1 cellular context compared by ENCODE assay signal in genomic region chr22:19759459-19759993, GRCh38.
TF ChIP-seq lines count a peak whose summit lies in the region.

No MANE protein-coding gene starts in this region.

TF ChIP-seq in WTC11, 78 proteins besides CTCF, POLR2A, EP300 and RAD21 (continued from another document):
- no peak for TF ChIP-seq ARID4B (CRISPR knock-in tag; IDR thresholded peaks at IDR 0.05; ENCODE audit: borderline replicate concordance)
